Comparison of ENCODE assay signal across 8 cellular contexts in the genomic region with DNA sequence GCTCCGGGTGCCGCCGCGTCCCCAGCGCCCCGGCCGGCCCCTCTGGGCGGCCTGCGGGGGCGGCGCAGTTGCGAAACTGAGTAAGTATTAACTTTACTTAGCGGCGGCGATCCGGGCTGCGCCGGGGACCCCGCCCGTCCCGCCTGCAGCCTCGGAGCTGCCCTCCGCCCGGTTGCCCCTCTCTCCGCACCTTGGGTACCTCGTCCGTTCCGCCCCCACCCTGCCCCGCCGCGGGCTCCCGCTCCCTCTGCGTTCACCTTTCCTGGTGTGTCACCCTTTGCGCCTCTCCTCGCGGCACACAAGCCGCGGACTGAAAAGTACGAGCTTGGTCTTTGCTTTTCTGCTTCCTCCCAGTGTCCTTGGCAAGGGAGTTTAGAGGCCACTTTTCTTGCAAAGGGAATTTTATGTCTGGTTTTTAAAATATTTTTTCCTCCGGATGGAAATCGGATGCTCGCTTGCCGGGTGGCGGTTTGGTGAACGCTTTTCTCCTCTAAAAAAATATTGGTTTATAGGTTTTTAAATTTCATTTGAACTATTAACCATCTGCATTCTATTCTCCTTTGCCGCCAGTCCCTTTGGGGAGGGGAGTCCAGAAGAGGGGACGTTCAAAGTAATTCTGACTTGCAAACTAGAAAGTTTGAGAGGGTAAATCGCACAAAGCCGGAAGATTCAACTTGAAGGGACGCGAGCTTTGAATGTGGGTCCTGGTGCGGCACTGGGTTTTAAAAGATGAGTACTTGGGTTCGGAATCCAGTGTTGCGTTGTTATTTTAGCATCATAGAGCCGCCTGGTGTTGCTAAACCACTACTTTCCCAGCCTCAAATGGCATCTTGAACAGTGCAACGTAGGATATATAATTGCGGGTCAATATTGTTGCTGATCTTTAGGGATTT. TPM values are rescaled to one million over a fixed set of nuclear protein-coding genes. Genes with fewer than 3 reads are reported as not detected.
A peak's percentile ranks its signal among the peaks of the same experiment; 100 is the strongest.
DNase-seq lines count a peak whose midpoint lies in the region; ATAC-seq and TF ChIP-seq lines count a peak whose summit lies in the region.

No MANE protein-coding gene starts in this region.

- no peaks in the 10 kb centered on the region for H3K9me2 ChIP-seq in HCT116 (ENCODE audit: insufficient read depth)

- peak overlapping the region; percentile 64 for H3K9ac ChIP-seq in HCT116 (ENCODE audit: low read length)

- TF ChIP-seq RAD21 in HCT116 (IDR thresholded peaks at IDR 0.05; ENCODE audit: low read depth) = no peak

- CTCF ChIA-PET in HCT116 (lab: Charles Lee) = interaction anchor here (0.7 kb wide), 1 partner anchor 12 kb away, joined by 3 read pairs; no protein-coding TSS in a partner anchor

- ATAC-seq in HCT116 (peak; percentile 44), right cardiac atrium (peak; percentile 48 to 67), GM19035 (IDR thresholded peaks at IDR 0.05; ENCODE audit: unreplicated experiment) (no peak)

- peaks cover 10 to 13% of the 10 kb centered on the region in 2 experiments for H3K4me1 ChIP-seq in HCT116 (ENCODE audit: control insufficient read depth in 1 of 2, insufficient read depth in 2 of 2, low read length in 2 of 2)
- H3K4me1 ChIP-seq in right cardiac atrium (ENCODE audit: control insufficient read depth, insufficient read depth, low read length) = peaks cover 5% of the 10 kb centered on the region

- no peaks in the 10 kb centered on the region for H3K27me3 ChIP-seq in HCT116 (ENCODE audit: insufficient read depth, low read length)
- H3K27me3 ChIP-seq in right cardiac atrium (ENCODE audit: control insufficient read depth, insufficient read depth) = no peaks in the 10 kb centered on the region

- RAD21 ChIA-PET in HCT116 (lab: Charles Lee; ENCODE audit: low non-redundant PET in 1 of 2, low total read pairs in 2 of 2, uncharacterized antibody in 2 of 2, unreplicated experiment in 2 of 2) = no interaction called here

- no TSS peak for BruUV-seq in HCT116 (replicated peaks; lab: Mats Ljungman, UMichigan)

- peak overlapping the region; percentile 89 for H3K4me2 ChIP-seq in HCT116 (ENCODE audit: low read length)

- TF ChIP-seq POLR2A in HCT116 (IDR thresholded peaks at IDR 0.05; ENCODE audit: borderline replicate concordance, extremely low read depth, insufficient read depth, insufficient read length) = no peak

- WGBS in right cardiac atrium = under 1% methylated on average over 57 of the region's 57 CpGs

- H3K27ac ChIP-seq in HCT116 (ENCODE audit: low read depth, low read length) = peak overlapping the region; percentile 71; the same call in 1 of the 2 replicates
- peak overlapping the region; percentile 96 for H3K27ac ChIP-seq in right cardiac atrium (ENCODE audit: low read length)

- H2AFZ ChIP-seq in HCT116 (ENCODE audit: low read depth, low read length, poor library complexity, severe bottlenecking) = no peak overlapping the region

- H3K9me3 ChIP-seq in HCT116 (ENCODE audit: control insufficient read depth in 1 of 2, insufficient read depth in 1 of 2, low read depth in 1 of 2, low read length in 2 of 2) (no peaks in the 10 kb centered on the region), right cardiac atrium (ENCODE audit: control insufficient read depth, low read length) (no peaks in the 10 kb centered on the region)

- in situ Hi-C loops in astrocyte of the spinal cord (cut with HindIII; ENCODE audit: low sequenced_read_pairs) = no loop called here

- H3K4me3 ChIP-seq in HCT116 (replicated peaks in 1 of 2; ENCODE audit: low read depth in 1 of 2, low read length in 2 of 2) (peak overlapping the region; percentile 63 to 70), astrocyte of the spinal cord (ENCODE audit: low read depth, low read length) (peak overlapping the region; percentile 90), right cardiac atrium (ENCODE audit: low read length) (peak overlapping the region; percentile 93)

- POLR2A ChIA-PET in HCT116 (lab: Charles Lee) = no interaction called here

- H3K36me3 ChIP-seq in HCT116 (ENCODE audit: control insufficient read depth in 1 of 2, insufficient read depth in 2 of 2, low read length in 2 of 2) = no peaks in the 10 kb centered on the region

- DNase-seq in Daoy (ENCODE audit: low read depth) (peak; percentile 72), HCT116 (ENCODE audit: low read depth, low spot score) (no peak), NCI-H774 (lab: John Stamatoyannopoulos, UW) (peak; percentile 32), astrocyte of the spinal cord (ENCODE audit: low read depth, low spot score) (peak; percentile 86), right cardiac atrium (peak; percentile 71 to 77 (median 77)), posterior cingulate gyrus (peak in 9 of 10 donors; percentile 11 to 87 (median 41)), NCI-H2227 (lab: John Stamatoyannopoulos, UW; ENCODE audit: unreplicated experiment) (no peak)

- no peaks in the 10 kb centered on the region for H4K20me1 ChIP-seq in HCT116 (ENCODE audit: insufficient read depth)

- TF ChIP-seq CTCF in HCT116 (IDR thresholded peaks at IDR 0.05 in 2 of 3, conservative IDR thresholded peaks at IDR 0.05 in 1 of 3; ENCODE audit: borderline replicate concordance in 1 of 3, insufficient read depth in 1 of 3, low read depth in 2 of 3, low read length in 2 of 3) (no peak), astrocyte of the spinal cord (IDR thresholded peaks at IDR 0.05; ENCODE audit: low read depth, low read length) (peak; percentile 23)

- intact Hi-C loops in HCT116 (cut with micrococcal nuclease) (no loop called here), right cardiac atrium (cut with DNase I) (loop anchor here in 2 of 4 donors (5.0 to 10.0 kb wide), 2 partner anchors 63 to 375 kb away; no protein-coding TSS in a partner anchor), posterior cingulate gyrus (cut with DNase I) (no loop called here)

- no peaks in the 10 kb centered on the region for H3K79me2 ChIP-seq in HCT116 (ENCODE audit: insufficient read depth, low read length)

TF ChIP-seq in HCT116, 20 proteins besides CTCF, POLR2A, EP300 and RAD21:
- TF ChIP-seq, protein P1, sequence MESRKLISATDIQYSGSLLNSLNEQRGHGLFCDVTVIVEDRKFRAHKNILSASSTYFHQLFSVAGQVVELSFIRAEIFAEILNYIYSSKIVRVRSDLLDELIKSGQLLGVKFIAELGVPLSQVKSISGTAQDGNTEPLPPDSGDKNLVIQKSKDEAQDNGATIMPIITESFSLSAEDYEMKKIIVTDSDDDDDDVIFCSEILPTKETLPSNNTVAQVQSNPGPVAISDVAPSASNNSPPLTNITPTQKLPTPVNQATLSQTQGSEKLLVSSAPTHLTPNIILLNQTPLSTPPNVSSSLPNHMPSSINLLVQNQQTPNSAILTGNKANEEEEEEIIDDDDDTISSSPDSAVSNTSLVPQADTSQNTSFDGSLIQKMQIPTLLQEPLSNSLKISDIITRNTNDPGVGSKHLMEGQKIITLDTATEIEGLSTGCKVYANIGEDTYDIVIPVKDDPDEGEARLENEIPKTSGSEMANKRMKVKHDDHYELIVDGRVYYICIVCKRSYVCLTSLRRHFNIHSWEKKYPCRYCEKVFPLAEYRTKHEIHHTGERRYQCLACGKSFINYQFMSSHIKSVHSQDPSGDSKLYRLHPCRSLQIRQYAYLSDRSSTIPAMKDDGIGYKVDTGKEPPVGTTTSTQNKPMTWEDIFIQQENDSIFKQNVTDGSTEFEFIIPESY (IDR thresholded peaks at IDR 0.05; ENCODE audit: extremely low read depth, insufficient replicate concordance, low read length) = no peak
- TF ChIP-seq CEBPB (IDR thresholded peaks at IDR 0.05; ENCODE audit: low read depth) = no peak
- TF ChIP-seq ZNF274 (IDR thresholded peaks at IDR 0.05; ENCODE audit: low read depth, low read length) = no peak
- no peak for TF ChIP-seq ATF3 (IDR thresholded peaks at IDR 0.05)
- peak; percentile 75 for TF ChIP-seq EGR1 (IDR thresholded peaks at IDR 0.05; ENCODE audit: low read depth)
TF ChIP-seq in HCT116: peak in this region for 1.

RNA-seq across cellular contexts. Expression of gene RASSF8, which starts 0.8 kb away (rescaled TPM):
- 24.9 and 30.9 TPM in 2 replicates for total RNA-seq in Daoy (2014; rRNA removed; shearing (Covaris generic))
- 9.2 TPM for total RNA-seq in HCT116 (2021; ENCODE audit: unreplicated experiment)
- 3.2 and 4.2 TPM in 2 replicates for polyA plus RNA-seq in HCT116 (2012)
- 10 to 100 TPM; 62.1 to 94.6 (median 79.5) TPM for total RNA-seq in right cardiac atrium
- 13.0 TPM for polyA plus RNA-seq in right cardiac atrium

Comparison
In these comparisons a context has a peak if more than half of its experiments do, and no peak if none do; other contexts are left out.
1. DNase-seq: peak in Daoy (single experiment), NCI-H774 (single experiment), astrocyte of the spinal cord (single experiment), right cardiac atrium (3 of 3) and posterior cingulate gyrus (9 of 10); none in HCT116 (single experiment) and NCI-H2227 (single experiment).
2. Peak in every context shown above with its lines, with median percentiles within 50 percentile points of each other: H3K4me3 ChIP-seq.